2 cellular contexts compared by ENCODE assay signal in genomic region chr21:36150192-36150711, GRCh38.
TF ChIP-seq lines count a peak whose summit lies in the region.

No MANE protein-coding gene starts in this region.

TF ChIP-seq in IMR-90, 13 proteins besides CTCF, POLR2A, EP300 and RAD21:
- TF ChIP-seq MXI1 (IDR thresholded peaks at IDR 0.05; ENCODE audit: borderline replicate concordance, low read depth, low read length) = no peak
- no peak for TF ChIP-seq RFX5 (IDR thresholded peaks at IDR 0.05; ENCODE audit: low read depth, low read length)
- no peak for TF ChIP-seq MAFK (IDR thresholded peaks at IDR 0.05; ENCODE audit: low read depth, low read length)
- TF ChIP-seq RCOR1 (IDR thresholded peaks at IDR 0.05; ENCODE audit: insufficient replicate concordance, low read length) = no peak
- no peak for TF ChIP-seq SMC3 (IDR thresholded peaks at IDR 0.05; ENCODE audit: low read depth, low read length)
- TF ChIP-seq CEBPB (IDR thresholded peaks at IDR 0.05; ENCODE audit: low read depth, low read length) = no peak
- no peak for TF ChIP-seq FOS (IDR thresholded peaks at IDR 0.05; ENCODE audit: low read depth, low read length)
- TF ChIP-seq, protein P1, sequence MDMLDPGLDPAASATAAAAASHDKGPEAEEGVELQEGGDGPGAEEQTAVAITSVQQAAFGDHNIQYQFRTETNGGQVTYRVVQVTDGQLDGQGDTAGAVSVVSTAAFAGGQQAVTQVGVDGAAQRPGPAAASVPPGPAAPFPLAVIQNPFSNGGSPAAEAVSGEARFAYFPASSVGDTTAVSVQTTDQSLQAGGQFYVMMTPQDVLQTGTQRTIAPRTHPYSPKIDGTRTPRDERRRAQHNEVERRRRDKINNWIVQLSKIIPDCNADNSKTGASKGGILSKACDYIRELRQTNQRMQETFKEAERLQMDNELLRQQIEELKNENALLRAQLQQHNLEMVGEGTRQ (IDR thresholded peaks at IDR 0.05; ENCODE audit: low read depth, low read length) = no peak
- TF ChIP-seq BHLHE40 (IDR thresholded peaks at IDR 0.05; ENCODE audit: low read depth, low read length) = no peak
- no peak for TF ChIP-seq NFE2L2 (IDR thresholded peaks at IDR 0.05; ENCODE audit: low read depth, low read length)
- no peak for TF ChIP-seq MAZ (IDR thresholded peaks at IDR 0.05; ENCODE audit: borderline replicate concordance, low read depth, low read length)
- no peak for TF ChIP-seq CHD1 (IDR thresholded peaks at IDR 0.05; ENCODE audit: low read depth, low read length)
- TF ChIP-seq ELK1 (IDR thresholded peaks at IDR 0.05; ENCODE audit: borderline replicate concordance, low read depth, low read length) = no peak

TF ChIP-seq in HepG2, 621 proteins besides CTCF, POLR2A, EP300 and RAD21:
- TF ChIP-seq ZNF33A (CRISPR knock-in tag; IDR thresholded peaks at IDR 0.05; ENCODE audit: borderline replicate concordance) (no peak), KMT2B (CRISPR knock-in tag; IDR thresholded peaks at IDR 0.05) (no peak), MEIS2 (CRISPR knock-in tag; IDR thresholded peaks at IDR 0.05) (no peak), ZNF737 (CRISPR knock-in tag; IDR thresholded peaks at IDR 0.05; ENCODE audit: borderline replicate concordance) (no peak), ZNF335 (CRISPR knock-in tag; IDR thresholded peaks at IDR 0.05) (no peak), ZSCAN29 (CRISPR knock-in tag; conservative IDR thresholded peaks at IDR 0.05) (no peak), HMGA1 (CRISPR knock-in tag; conservative IDR thresholded peaks at IDR 0.05) (no peak), PBX3 (CRISPR knock-in tag; IDR thresholded peaks at IDR 0.05; ENCODE audit: borderline replicate concordance) (no peak), ETV6 (CRISPR knock-in tag; conservative IDR thresholded peaks at IDR 0.05) (no peak), ATF7 (IDR thresholded peaks at IDR 0.05) (no peak), ATF7 (CRISPR knock-in tag; IDR thresholded peaks at IDR 0.05) (no peak), ZNF556 (CRISPR knock-in tag; IDR thresholded peaks at IDR 0.05; ENCODE audit: borderline replicate concordance) (no peak), ZNF891 (CRISPR knock-in tag; IDR thresholded peaks at IDR 0.05) (no peak), FOXO1 (CRISPR knock-in tag; IDR thresholded peaks at IDR 0.05) (no peak), NFE2L2 (IDR thresholded peaks at IDR 0.05; ENCODE audit: low read length) (no peak), XRCC5 (optimal IDR thresholded peaks at IDR 0.05; ENCODE audit: low read length) (no peak), TFDP2 (CRISPR knock-in tag; IDR thresholded peaks at IDR 0.05) (no peak)
- TF ChIP-seq, protein P2, sequence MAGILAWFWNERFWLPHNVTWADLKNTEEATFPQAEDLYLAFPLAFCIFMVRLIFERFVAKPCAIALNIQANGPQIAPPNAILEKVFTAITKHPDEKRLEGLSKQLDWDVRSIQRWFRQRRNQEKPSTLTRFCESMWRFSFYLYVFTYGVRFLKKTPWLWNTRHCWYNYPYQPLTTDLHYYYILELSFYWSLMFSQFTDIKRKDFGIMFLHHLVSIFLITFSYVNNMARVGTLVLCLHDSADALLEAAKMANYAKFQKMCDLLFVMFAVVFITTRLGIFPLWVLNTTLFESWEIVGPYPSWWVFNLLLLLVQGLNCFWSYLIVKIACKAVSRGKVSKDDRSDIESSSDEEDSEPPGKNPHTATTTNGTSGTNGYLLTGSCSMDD (CRISPR knock-in tag; IDR thresholded peaks at IDR 0.05) = no peak
- TF ChIP-seq, protein P3, sequence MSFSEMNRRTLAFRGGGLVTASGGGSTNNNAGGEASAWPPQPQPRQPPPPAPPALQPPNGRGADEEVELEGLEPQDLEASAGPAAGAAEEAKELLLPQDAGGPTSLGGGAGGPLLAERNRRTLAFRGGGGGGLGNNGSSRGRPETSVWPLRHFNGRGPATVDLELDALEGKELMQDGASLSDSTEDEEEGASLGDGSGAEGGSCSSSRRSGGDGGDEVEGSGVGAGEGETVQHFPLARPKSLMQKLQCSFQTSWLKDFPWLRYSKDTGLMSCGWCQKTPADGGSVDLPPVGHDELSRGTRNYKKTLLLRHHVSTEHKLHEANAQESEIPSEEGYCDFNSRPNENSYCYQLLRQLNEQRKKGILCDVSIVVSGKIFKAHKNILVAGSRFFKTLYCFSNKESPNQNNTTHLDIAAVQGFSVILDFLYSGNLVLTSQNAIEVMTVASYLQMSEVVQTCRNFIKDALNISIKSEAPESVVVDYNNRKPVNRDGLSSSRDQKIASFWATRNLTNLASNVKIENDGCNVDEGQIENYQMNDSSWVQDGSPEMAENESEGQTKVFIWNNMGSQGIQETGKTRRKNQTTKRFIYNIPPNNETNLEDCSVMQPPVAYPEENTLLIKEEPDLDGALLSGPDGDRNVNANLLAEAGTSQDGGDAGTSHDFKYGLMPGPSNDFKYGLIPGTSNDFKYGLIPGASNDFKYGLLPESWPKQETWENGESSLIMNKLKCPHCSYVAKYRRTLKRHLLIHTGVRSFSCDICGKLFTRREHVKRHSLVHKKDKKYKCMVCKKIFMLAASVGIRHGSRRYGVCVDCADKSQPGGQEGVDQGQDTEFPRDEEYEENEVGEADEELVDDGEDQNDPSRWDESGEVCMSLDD (CRISPR knock-in tag; IDR thresholded peaks at IDR 0.05; ENCODE audit: borderline replicate concordance) = no peak
